Comparison of ENCODE assay signal across 27 cellular contexts in genomic region chr11:122820158-122820557, GRCh38. TPM values are rescaled to one million over a fixed set of nuclear protein-coding genes. Genes with fewer than 3 reads are reported as not detected.
DNase-seq lines count a peak whose midpoint lies in the region; ATAC-seq, FAIRE-seq and TF ChIP-seq lines count a peak whose summit lies in the region.
"Had no signal": no experiment of that assay in that cellular context is flagged by ENCODE, and none has a peak within 500 bp of the region (broad histone marks: within the 10 kb centered on the region; RNA-seq: fewer than 3 reads in every experiment).

No MANE protein-coding gene starts in this region.

- peaks cover 55% of the 10 kb centered on the region for H3K36me3 Mint-ChIP-seq in endodermal cell (ENCODE audit: low read depth)

- no peak overlapping the region for H2AFZ ChIP-seq in Loucy (ENCODE audit: low read length)

- ATAC-seq in GM19455 (IDR thresholded peaks at IDR 0.05; ENCODE audit: unreplicated experiment), result no peak
- no peak for ATAC-seq in HG03025 (IDR thresholded peaks at IDR 0.05; ENCODE audit: low FRiP score, unreplicated experiment)
- ATAC-seq: GM12878 had no signal

- peaks cover 84% of the 10 kb centered on the region for H3K9me3 Mint-ChIP-seq in endodermal cell

- FAIRE-seq in small intestine (lab: Jason Lieb, UNC), result no peak
- FAIRE-seq: A204.1, GM12878, GM18507 had no signal

- no peaks in the 10 kb centered on the region for H3K9me2 ChIP-seq in Loucy (replicated peaks; ENCODE audit: low read depth, low read length)

- no peaks in the 10 kb centered on the region for H3K79me2 ChIP-seq in Loucy (ENCODE audit: insufficient read depth, low read length)

- H3K9me3 ChIP-seq in Loucy (ENCODE audit: insufficient read depth, low read depth, low read length) (peaks cover 22% of the 10 kb centered on the region; the same call in 1 of the 2 replicates), endodermal cell (ENCODE audit: control insufficient read depth, low read length) (peaks cover 81% of the 10 kb centered on the region), small intestine (ENCODE audit: control insufficient read depth, low read depth) (no peaks in the 10 kb centered on the region)
- H3K9me3 ChIP-seq: BE2C had no signal

- H4K20me1 ChIP-seq in Loucy (ENCODE audit: insufficient read depth, low read length, poor library complexity, severe bottlenecking), result no peaks in the 10 kb centered on the region

- no peaks in the 10 kb centered on the region for H3K27me3 Mint-ChIP-seq in endodermal cell (ENCODE audit: insufficient read depth)

- no peaks in the 10 kb centered on the region for H3K4me1 Mint-ChIP-seq in endodermal cell
- H3K4me1 Mint-ChIP-seq: CD4-positive, alpha-beta memory T cell had no signal

- WGBS in endodermal cell (ENCODE audit: insufficient coverage in 1 of 2, insufficient read length in 1 of 2), 2 experiments, result 89 to 100% methylated on average over 1 to 2 of the region's 2 CpGs
- 55 to 71% (median 56%) methylated on average over 2 of the region's 2 CpGs for WGBS in small intestine, 3 donors

- H3K27me3 ChIP-seq in Loucy (ENCODE audit: insufficient read depth, low read length, poor library complexity, severe bottlenecking), result no peaks in the 10 kb centered on the region
- H3K27me3 ChIP-seq in endodermal cell (ENCODE audit: control insufficient read depth, insufficient read depth, low read length, poor library complexity, severe bottlenecking), result no peaks in the 10 kb centered on the region
- no peaks in the 10 kb centered on the region for H3K27me3 ChIP-seq in small intestine (ENCODE audit: control insufficient read depth in 2 of 2, insufficient read depth in 2 of 2, low read length in 2 of 2)
- H3K27me3 ChIP-seq: BE2C, BLaER1 had no signal

- no peak for TF ChIP-seq CTCF in Loucy (conservative IDR thresholded peaks at IDR 0.05; ENCODE audit: low read length)
- no peak for TF ChIP-seq CTCF in endodermal cell (conservative IDR thresholded peaks at IDR 0.05)

- H3F3A ChIP-seq in Loucy (ENCODE audit: low read depth), result peaks cover 3% of the 10 kb centered on the region; the same call in 1 of the 2 replicates

- H3K27ac Mint-ChIP-seq in endodermal cell, result no peak overlapping the region
- H3K27ac Mint-ChIP-seq: CD14-positive monocyte; CD4-positive, alpha-beta memory T cell; CD4-positive, CD25-positive, alpha-beta regulatory T cell had no signal

- H3K4me3 Mint-ChIP-seq in endodermal cell, result no peak overlapping the region
- H3K4me3 Mint-ChIP-seq: CD14-positive monocyte; CD4-positive, alpha-beta memory T cell; CD4-positive, CD25-positive, alpha-beta regulatory T cell; CD8-positive, alpha-beta memory T cell had no signal

- no peaks in the 10 kb centered on the region for H3K36me3 ChIP-seq in Loucy (ENCODE audit: insufficient read depth, low read length)
- peaks cover 6% of the 10 kb centered on the region for H3K36me3 ChIP-seq in endodermal cell (ENCODE audit: control insufficient read depth, insufficient read depth, low read length)
- no peaks in the 10 kb centered on the region for H3K36me3 ChIP-seq in small intestine (ENCODE audit: control insufficient read depth in 2 of 2, insufficient read depth in 2 of 2, low read length in 2 of 2)
- H3K36me3 ChIP-seq: BE2C had no signal

- H3K4me2 ChIP-seq in Loucy (ENCODE audit: low read depth, low read length, poor library complexity, severe bottlenecking), result no peak overlapping the region
- H3K4me2 ChIP-seq: BLaER1 had no signal

- no peak overlapping the region for H3K4me3 ChIP-seq in Loucy (ENCODE audit: low read length, poor library complexity, severe bottlenecking)
- H3K4me3 ChIP-seq in endodermal cell (ENCODE audit: low read length), result peak overlapping the region; percentile 55
- H3K4me3 ChIP-seq in small intestine (ENCODE audit: low read depth in 1 of 2, low read length in 2 of 2), result no peak overlapping the region
- H3K4me3 ChIP-seq: BLaER1, GM12878 had no signal

- DNase-seq in endodermal cell, result no peak
- DNase-seq in small intestine, result no peak
- DNase-seq: 8988T; ACHN; BE2C; CD4-positive, alpha-beta memory T cell; CD4-positive, CD25-positive, alpha-beta regulatory T cell; CD8-positive, alpha-beta memory T cell; COR-L47; DMS 273 treated with DMSO at 0.1 percent for 48 hours; DMS153; DMS53; DMS79; DND-41; EL; GDM1 had no signal

- H3K9ac ChIP-seq in Loucy (ENCODE audit: low read depth, low read length, poor library complexity, severe bottlenecking), result peak overlapping the region; percentile 44
- H3K9ac ChIP-seq in endodermal cell (ENCODE audit: extremely low read depth, low read length, poor library complexity, severe bottlenecking), result no peak overlapping the region
- H3K9ac ChIP-seq: BLaER1 had no signal

- H3K4me1 ChIP-seq in Loucy (ENCODE audit: insufficient read depth, low read length, poor library complexity, severe bottlenecking), result peaks cover 48% of the 10 kb centered on the region
- H3K4me1 ChIP-seq in endodermal cell (ENCODE audit: control insufficient read depth, insufficient read depth, low read length), result no peaks in the 10 kb centered on the region
- no peaks in the 10 kb centered on the region for H3K4me1 ChIP-seq in small intestine (ENCODE audit: control insufficient read depth in 2 of 2, insufficient read depth in 1 of 2, low read depth in 1 of 2, low read length in 1 of 2)
- H3K4me1 ChIP-seq: BE2C had no signal

- H3K27ac ChIP-seq in endodermal cell (ENCODE audit: low read depth, low read length) (no peak overlapping the region), small intestine (ENCODE audit: low read depth in 1 of 2, low read length in 1 of 2) (no peak overlapping the region)
- H3K27ac ChIP-seq: BLaER1 had no signal

RNA-seq across cellular contexts. Expression of gene CRTAM, which starts 18.1 kb away (rescaled TPM):
- total RNA-seq in endodermal cell, result not detected
- not detected for polyA plus RNA-seq in endodermal cell (2013, experiment 1 of 2)
- not detected for polyA plus RNA-seq in endodermal cell (2013, experiment 2 of 2)
- polyA plus RNA-seq in small intestine, result under 1 TPM in 2 of 3 donors, not detected in 1; 0.15 to 0.54 TPM
- total RNA-seq: A673, G401 had no signal
- polyA plus RNA-seq: AG04450 had no signal
